8 cellular contexts compared by ENCODE assay signal in genomic region chr14:93655078-93655750, GRCh38.
DNase-seq lines count a peak whose midpoint lies in the region; ATAC-seq, FAIRE-seq and TF ChIP-seq lines count a peak whose summit lies in the region.

No MANE protein-coding gene starts in this region.

- DNase-seq in CD1c-positive myeloid dendritic cell (ENCODE audit: extremely low spot score) (peak; percentile 60), H54 (ENCODE audit: insufficient read length, low spot score) (peak; percentile 13), NCI-H526 (lab: John Stamatoyannopoulos, UW) (peak; percentile 68 to 88), cerebellar cortex (ENCODE audit: low spot score) (peak; percentile 82), right lobe of liver (no peak), NK-92 (lab: John Stamatoyannopoulos, UW; ENCODE audit: unreplicated experiment) (no peak)

- no peak overlapping the region for H3K27ac ChIP-seq in right lobe of liver

- peak; percentile 54 to 70 (median 62) for TF ChIP-seq CTCF in right lobe of liver (IDR thresholded peaks at IDR 0.05)

- no peaks in the 10 kb centered on the region for H3K4me1 ChIP-seq in right lobe of liver

- TF ChIP-seq POLR2A in H54 (IDR thresholded peaks at IDR 0.05; ENCODE audit: low read depth, low read length) (no peak), right lobe of liver (IDR thresholded peaks at IDR 0.05) (no peak)

- intact Hi-C loops in right lobe of liver (cut with DNase I): loop anchor here (5.0 to 10.0 kb wide), 2 partner anchors 240 to 242 kb away; no protein-coding TSS in a partner anchor

- 32% methylated on average over 10 of the region's 10 CpGs for WGBS in right lobe of liver (ENCODE audit: insufficient coverage, low coverage, low lambda C conversion rate, missing lambda C conversion rate)

- peak; percentile 86 for FAIRE-seq in H54 (lab: Jason Lieb, UNC)

- H3K4me3 ChIP-seq in right lobe of liver: no peak overlapping the region

- ATAC-seq in right lobe of liver (peak; percentile 55 to 63 (median 58)), GM19463 (IDR thresholded peaks at IDR 0.05; ENCODE audit: unreplicated experiment) (no peak), HG02798 (IDR thresholded peaks at IDR 0.05; ENCODE audit: poor library complexity, unreplicated experiment) (no peak)

- no peaks in the 10 kb centered on the region for H3K27me3 ChIP-seq in right lobe of liver

- no peaks in the 10 kb centered on the region for H3K9me3 ChIP-seq in right lobe of liver

- H3K36me3 ChIP-seq in right lobe of liver: no peaks in the 10 kb centered on the region

Comparison
In these comparisons a context has a peak if more than half of its experiments do, and no peak if none do; other contexts are left out.
1. DNase-seq: peak in CD1c-positive myeloid dendritic cell (single experiment), H54 (single experiment), NCI-H526 (2 of 2) and cerebellar cortex (single experiment); none in right lobe of liver (0 of 3) and NK-92 (single experiment).
2. ATAC-seq: peak in right lobe of liver (4 of 4); none in GM19463 (single experiment) and HG02798 (single experiment).